ENCODE assay signal across 1 cellular context in the genomic region with DNA sequence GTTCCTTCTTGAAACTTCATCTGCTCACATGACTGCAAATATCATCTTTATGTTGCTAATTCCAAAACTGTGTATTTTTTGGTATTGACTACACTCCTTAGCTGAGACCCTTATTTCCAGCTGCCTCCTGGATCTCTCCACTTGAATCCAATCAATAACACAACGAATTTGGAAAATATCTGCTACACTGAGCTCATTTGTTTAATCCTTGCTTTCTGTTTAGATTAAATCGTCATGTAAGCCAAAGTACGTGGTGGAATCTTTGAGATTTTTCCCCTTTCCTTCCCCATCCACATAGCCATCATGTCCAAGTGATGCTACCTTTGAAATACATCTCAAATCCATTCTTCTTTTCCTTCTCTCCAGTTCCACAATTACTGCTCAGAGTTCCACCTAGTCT.
TF ChIP-seq lines count a peak whose summit lies in the region.

No MANE protein-coding gene starts in this region.

TF ChIP-seq in A549, 52 proteins besides CTCF, POLR2A, EP300 and RAD21 (continued from another document):
- TF ChIP-seq, protein P1, sequence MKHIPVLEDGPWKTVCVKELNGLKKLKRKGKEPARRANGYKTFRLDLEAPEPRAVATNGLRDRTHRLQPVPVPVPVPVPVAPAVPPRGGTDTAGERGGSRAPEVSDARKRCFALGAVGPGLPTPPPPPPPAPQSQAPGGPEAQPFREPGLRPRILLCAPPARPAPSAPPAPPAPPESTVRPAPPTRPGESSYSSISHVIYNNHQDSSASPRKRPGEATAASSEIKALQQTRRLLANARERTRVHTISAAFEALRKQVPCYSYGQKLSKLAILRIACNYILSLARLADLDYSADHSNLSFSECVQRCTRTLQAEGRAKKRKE (CRISPR knock-in tag; IDR thresholded peaks at IDR 0.05; ENCODE audit: low read depth), result no peak
- TF ChIP-seq CBX8 (IDR thresholded peaks at IDR 0.05), result peak; percentile 91; the same call in 1 of the 2 replicates
